40 cellular contexts compared by ENCODE assay signal in genomic region chr6:77879527-77879926, GRCh38.
"Had no signal": no experiment of that assay in that cellular context is flagged by ENCODE, and none has a peak within 500 bp of the region (broad histone marks: within the 10 kb centered on the region; RNA-seq: fewer than 3 reads in every experiment).

No MANE protein-coding gene starts in this region.

- H3K4me1 ChIP-seq: adrenal gland, body of pancreas, Peyer's patch had no signal

- H3K4me2 ChIP-seq: KMS-11 had no signal

- H3K27me3 Mint-ChIP-seq: activated B cell treated with CpG ODN at 0.5 μM for 24 hours; activated CD4-positive, alpha-beta memory T cell treated with anti-CD3 and anti-CD28 coated beads for 36 hours had no signal

- H3K27ac ChIP-seq: adrenal gland, body of pancreas, KMS-11, Peyer's patch, VCaP had no signal

- H3K4me3 Mint-ChIP-seq: activated B cell treated with CpG ODN at 0.5 μM for 24 hours; activated CD4-positive, alpha-beta memory T cell treated with anti-CD3 and anti-CD28 coated beads for 36 hours; activated naive CD4-positive, alpha-beta T cell treated with anti-CD3 and anti-CD28 coated beads for 36 hours; activated T-cell treated with anti-CD3 and anti-CD28 coated beads, Interleukin-2, amount 50 U/mL, for 4 hours; activated T-helper 1 cell treated with anti-CD3 and anti-CD28 coated beads, Interleukin-12 subunit alpha, Interleukin-12 subunit beta, Interleukin-2, Interleukin-4 antibody, amounts not matched to agents 30 ng/mL and 10 ng/mL and 1 ng/mL, durations not matched to agents 14 hours and 24 hours and 36 hours had no signal

- FAIRE-seq: astrocyte, bronchial epithelial cell had no signal

- ATAC-seq: activated naive CD4-positive, alpha-beta T cell treated with anti-CD3 and anti-CD28 coated beads, Interleukin-2, amount 50 U/mL, for 72 hours; activated T-cell treated with anti-CD3 and anti-CD28 coated beads, Interleukin-2, amount 50 U/mL, for 4 hours; body of pancreas; PC-3; SK-N-SH treated with all-trans-retinoic acid at 6 μM for 48 hours had no signal

- H3K9me3 Mint-ChIP-seq: activated T-cell treated with anti-CD3 and anti-CD28 coated beads, Interleukin-2, amount 50 U/mL, for 4 hours had no signal

- H3K4me3 ChIP-seq: adrenal gland, body of pancreas, Peyer's patch, SJSA1 had no signal

- H3K36me3 Mint-ChIP-seq: activated CD4-positive, alpha-beta memory T cell treated with anti-CD3 and anti-CD28 coated beads for 36 hours; activated naive CD4-positive, alpha-beta T cell treated with anti-CD3 and anti-CD28 coated beads, Interleukin-2, amount 50 U/mL, for 72 hours had no signal

- H3K27me3 ChIP-seq: adrenal gland, body of pancreas, Peyer's patch, SJSA1 had no signal

- H3K9me3 ChIP-seq: adrenal gland, body of pancreas, Peyer's patch had no signal

- H3K4me1 Mint-ChIP-seq: activated B cell treated with CpG ODN at 0.5 μM for 24 hours had no signal

- DNase-seq: activated B cell treated with CpG ODN at 0.5 μM for 24 hours; activated CD4-positive, alpha-beta memory T cell treated with anti-CD3 and anti-CD28 coated beads for 36 hours; activated CD4-positive, alpha-beta T cell treated with anti-CD3 and anti-CD28 coated beads for 4 hours; activated CD4-positive, alpha-beta T cell treated with anti-CD3 and anti-CD28 coated beads, Interleukin-2, amount 50 U/mL, for 1 hour; activated CD4-positive, CD25-positive, alpha-beta regulatory T cell treated with anti-CD3 and anti-CD28 coated beads, Interleukin-2, amount 50 U/mL, for 72 hours; activated CD8-positive, alpha-beta memory T cell treated with anti-CD3 and anti-CD28 coated beads, Interleukin-2, amount 50 U/mL, for 4 hours; activated gamma-delta T cell treated with Interleukin-2 at 50 U/mL for 16 hours; activated naive CD4-positive, alpha-beta T cell treated with anti-CD3 and anti-CD28 coated beads for 36 hours; activated T-cell treated with anti-CD3 and anti-CD28 coated beads for 4 hours; activated T-cell treated with anti-CD3 and anti-CD28 coated beads, Interleukin-2, amount 50 U/mL, for 4 hours; adrenal gland; body of pancreas; caudate nucleus; cerebellar nuclear complex; NCI-H1092 treated with DMSO at 0.1 percent for 48 hours; NCI-H1417 treated with DMSO at 0.1 percent for 48 hours; NCI-H187 treated with DMSO at 0.1 percent for 48 hours; NCI-H2081; NCI-H2171 treated with DMSO at 0.1 percent for 48 hours; NCI-H226; NCI-H446 treated with DMSO at 0.1 percent for 48 hours; NCI-H524; NCI-H69; NK-92 treated with Interleukin-12 subunit alpha and Interleukin-12 subunit beta, amount 100 ng/mL, for 24 hours; PC-3; Peyer's patch; RPMI8226; SHP77 treated with DMSO at 0.1 percent for 48 hours; SW 1271; T-helper 1 cell; T-helper 2 cell; T-helper 9 cell had no signal

- H3K27ac Mint-ChIP-seq: activated B cell treated with CpG ODN at 0.5 μM for 24 hours; activated CD4-positive, alpha-beta memory T cell treated with anti-CD3 and anti-CD28 coated beads for 36 hours; activated naive CD4-positive, alpha-beta T cell treated with anti-CD3 and anti-CD28 coated beads for 36 hours; activated naive CD4-positive, alpha-beta T cell treated with anti-CD3 and anti-CD28 coated beads, Interleukin-2, amount 50 U/mL, for 72 hours; activated T-helper 1 cell treated with anti-CD3 and anti-CD28 coated beads, Interleukin-12 subunit alpha, Interleukin-12 subunit beta, Interleukin-2, Interleukin-4 antibody, amounts not matched to agents 30 ng/mL and 10 ng/mL and 1 ng/mL, durations not matched to agents 14 hours and 24 hours and 36 hours had no signal

- H3K9ac ChIP-seq: KMS-11 had no signal

- H3K36me3 ChIP-seq: adrenal gland, Peyer's patch, SJSA1 had no signal
